8 cellular contexts compared by ENCODE assay signal in genomic region chr9:137694962-137695875, GRCh38.
A peak's percentile ranks its signal among the peaks of the same experiment; 100 is the strongest.
DNase-seq lines count a peak whose midpoint lies in the region; ATAC-seq, FAIRE-seq and TF ChIP-seq lines count a peak whose summit lies in the region.

No MANE protein-coding gene starts in this region.

- peaks cover 46% of the 10 kb centered on the region for H3K79me2 ChIP-seq in GM12878 (ENCODE audit: control insufficient read depth, insufficient read depth, low read length)

- in situ Hi-C loops in GM12878 (cut with MboI) = no loop called here

- H3K4me3 ChIP-seq in HUES48 (ENCODE audit: low read depth, low read length) (no peak overlapping the region), GM12878 (no peak overlapping the region), iPS-15b (ENCODE audit: low read depth, low read length) (no peak overlapping the region), spleen (no peak overlapping the region)

- RAD21 ChIA-PET in GM12878 (lab: Charles Lee; ENCODE audit: unreplicated experiment) = interaction anchor here (1.2 kb wide), 1 partner anchor 13 kb away, joined by 4 read pairs; no protein-coding TSS in a partner anchor

- TF ChIP-seq POLR2A in GM12878 (IDR thresholded peaks at IDR 0.05; ENCODE audit: low read depth, low read length) (no peak), spleen (IDR thresholded peaks at IDR 0.05) (no peak)

- peak; percentile 50 for TF ChIP-seq RAD21 in GM12878 (IDR thresholded peaks at IDR 0.05; ENCODE audit: insufficient read depth, low read depth, low read length)

- H3K36me3 ChIP-seq in HUES48 (ENCODE audit: control insufficient read depth, insufficient read depth, low read length) (no peaks in the 10 kb centered on the region), GM12878 (ENCODE audit: control insufficient read depth in 2 of 2, insufficient read depth in 2 of 2, low read length in 1 of 2) (peaks cover 0 to 1% of the 10 kb centered on the region in 2 experiments; a peak in 2 of 4 replicates), iPS-15b (ENCODE audit: control insufficient read depth, insufficient read depth, low read length) (no peaks in the 10 kb centered on the region), spleen (peaks cover 0 to 12% (median 0%) of the 10 kb centered on the region in 6 donors)

- H3K4me1 ChIP-seq in HUES48 (ENCODE audit: control insufficient read depth, insufficient read depth, low read length) = peaks cover 26% of the 10 kb centered on the region
- peaks cover 7% of the 10 kb centered on the region for H3K4me1 ChIP-seq in GM12878 (ENCODE audit: control insufficient read depth, insufficient read depth, low read length)
- peaks cover 12% of the 10 kb centered on the region for H3K4me1 ChIP-seq in iPS-15b (ENCODE audit: control insufficient read depth, insufficient read depth, low read length)
- peaks cover 38 to 94% (median 55%) of the 10 kb centered on the region in 6 donors for H3K4me1 ChIP-seq in spleen

- intact Hi-C loops in GM12878 (cut with micrococcal nuclease; ENCODE audit: unreplicated experiment) (no loop called here), spleen (cut with DNase I; ENCODE audit: low total_unique reads) (no loop called here)

- SMC1A ChIA-PET in GM12878 (lab: Charles Lee; ENCODE audit: uncharacterized antibody, unreplicated experiment) = interaction anchor here (0.8 to 1.2 kb wide), 3 partner anchors 10 to 50 kb away, joined by 3 read pairs; no protein-coding TSS in a partner anchor

- peak; percentile 45 to 71 (median 62) for TF ChIP-seq CTCF in GM12878 (IDR thresholded peaks at IDR 0.05 in 2 of 3, conservative IDR thresholded peaks at IDR 0.05 in 1 of 3; ENCODE audit: control insufficient read depth in 2 of 3, extremely low read depth in 1 of 3, insufficient read depth in 1 of 3, low read depth in 3 of 3, low read length in 3 of 3)
- TF ChIP-seq CTCF in spleen (IDR thresholded peaks at IDR 0.05 in 8 of 11, conservative IDR thresholded peaks at IDR 0.05 in 3 of 11) = peak; percentile 40 to 78 (median 67)

- H3K27ac ChIP-seq in HUES48 (ENCODE audit: low read depth, low read length) = peak overlapping the region; percentile 57
- H3K27ac ChIP-seq in GM12878 (ENCODE audit: control insufficient read depth, insufficient read depth) = no peak overlapping the region
- H3K27ac ChIP-seq in spleen = peak overlapping the region in 3 of 8 donors; percentile 5 to 46 (median 29)

- CTCF ChIA-PET in GM12878 (lab: Yijun Ruan, JAX) = interaction anchor here (0.6 to 1.7 kb wide), 6 partner anchors 10 to 83 kb away, joined by 3 to 7 read pairs (median 5); no protein-coding TSS in a partner anchor

- H3K4me2 ChIP-seq in GM12878 (ENCODE audit: control insufficient read depth, insufficient read depth) = no peak overlapping the region

- H3K27me3 ChIP-seq in HUES48 (ENCODE audit: control insufficient read depth, insufficient read depth, low read length) = no peaks in the 10 kb centered on the region
- no peaks in the 10 kb centered on the region for H3K27me3 ChIP-seq in GM12878 (replicated peaks in 1 of 2; ENCODE audit: control insufficient read depth in 2 of 2, insufficient read depth in 2 of 2, low read length in 1 of 2)
- no peaks in the 10 kb centered on the region for H3K27me3 ChIP-seq in iPS-15b (ENCODE audit: control insufficient read depth, insufficient read depth, low read length)
- no peaks in the 10 kb centered on the region for H3K27me3 ChIP-seq in spleen (replicated peaks in 1 of 7)

- H3K9ac ChIP-seq in HUES48 (ENCODE audit: low read depth, low read length) (no peak overlapping the region), GM12878 (ENCODE audit: control insufficient read depth, insufficient read depth, low read length) (no peak overlapping the region), iPS-15b (ENCODE audit: low read depth, low read length) (peak overlapping the region; percentile 24)

- no TSS peak for BruUV-seq in GM12878 (replicated peaks; lab: Mats Ljungman, UMichigan)

- POLR2A ChIA-PET in GM12878 (lab: Charles Lee) = no interaction called here

- ATAC-seq in GM12878 (peak; percentile 89), GM21786 (IDR thresholded peaks at IDR 0.05; ENCODE audit: unreplicated experiment) (no peak)

- no peak for TF ChIP-seq EP300 in GM12878 (IDR thresholded peaks at IDR 0.05; ENCODE audit: borderline replicate concordance in 1 of 2, control insufficient read depth in 1 of 2, low read depth in 2 of 2, low read length in 2 of 2)

- peak; percentile 62 for FAIRE-seq in GM12878 (lab: Jason Lieb, UNC)

- H4K20me1 ChIP-seq in GM12878 (ENCODE audit: control insufficient read depth, insufficient read depth) = peaks cover 3% of the 10 kb centered on the region; the same call in 1 of the 2 replicates

- no peaks in the 10 kb centered on the region for H3K9me3 ChIP-seq in HUES48 (ENCODE audit: control insufficient read depth, insufficient read depth, low read length)
- H3K9me3 ChIP-seq in GM12878 (replicated peaks; ENCODE audit: control insufficient read depth, insufficient read depth, low read length) = no peaks in the 10 kb centered on the region; the same call in 2 of the 3 replicates
- no peaks in the 10 kb centered on the region for H3K9me3 ChIP-seq in iPS-15b (ENCODE audit: control insufficient read depth, insufficient read depth, low read length)
- no peaks in the 10 kb centered on the region for H3K9me3 ChIP-seq in spleen

- no peak overlapping the region for H2AFZ ChIP-seq in GM12878 (ENCODE audit: control insufficient read depth, low read depth, low read length)

- peak; percentile 85 for DNase-seq in D341Med (ENCODE audit: low spot score)
- DNase-seq in GM12878 (ENCODE audit: low read depth, low spot score) = no peak
- DNase-seq in spleen = no peak
- DNase-seq in NCI-H1417 treated with DMSO at 0.1 percent for 48 hours (lab: John Stamatoyannopoulos, UW) = no peak
- DNase-seq in NCI-H1694 treated with DMSO at 0.1 percent for 48 hours (lab: John Stamatoyannopoulos, UW) = no peak

- 57% methylated on average over 22 of the region's 22 CpGs for WGBS in GM12878 (ENCODE audit: insufficient coverage, insufficient replicate concordance, low lambda C conversion rate, missing lambda C conversion rate)
- whole genome bisulfite sequencing in spleen, 5 donors = 61 to 72% (median 68%) methylated on average over 20 to 22 of the region's 22 CpGs

TF ChIP-seq in GM12878, 131 proteins besides CTCF, POLR2A, EP300 and RAD21:
- peak; percentile 52; the same call in 1 of the 2 replicates for TF ChIP-seq SMC3 (IDR thresholded peaks at IDR 0.05; ENCODE audit: borderline replicate concordance, low read length)
- TF ChIP-seq, protein P1, sequence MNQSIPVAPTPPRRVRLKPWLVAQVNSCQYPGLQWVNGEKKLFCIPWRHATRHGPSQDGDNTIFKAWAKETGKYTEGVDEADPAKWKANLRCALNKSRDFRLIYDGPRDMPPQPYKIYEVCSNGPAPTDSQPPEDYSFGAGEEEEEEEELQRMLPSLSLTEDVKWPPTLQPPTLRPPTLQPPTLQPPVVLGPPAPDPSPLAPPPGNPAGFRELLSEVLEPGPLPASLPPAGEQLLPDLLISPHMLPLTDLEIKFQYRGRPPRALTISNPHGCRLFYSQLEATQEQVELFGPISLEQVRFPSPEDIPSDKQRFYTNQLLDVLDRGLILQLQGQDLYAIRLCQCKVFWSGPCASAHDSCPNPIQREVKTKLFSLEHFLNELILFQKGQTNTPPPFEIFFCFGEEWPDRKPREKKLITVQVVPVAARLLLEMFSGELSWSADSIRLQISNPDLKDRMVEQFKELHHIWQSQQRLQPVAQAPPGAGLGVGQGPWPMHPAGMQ (IDR thresholded peaks at IDR 0.05; ENCODE audit: borderline replicate concordance) = no peak
